Comparison of ENCODE assay signal across 8 cellular contexts in the genomic region with DNA sequence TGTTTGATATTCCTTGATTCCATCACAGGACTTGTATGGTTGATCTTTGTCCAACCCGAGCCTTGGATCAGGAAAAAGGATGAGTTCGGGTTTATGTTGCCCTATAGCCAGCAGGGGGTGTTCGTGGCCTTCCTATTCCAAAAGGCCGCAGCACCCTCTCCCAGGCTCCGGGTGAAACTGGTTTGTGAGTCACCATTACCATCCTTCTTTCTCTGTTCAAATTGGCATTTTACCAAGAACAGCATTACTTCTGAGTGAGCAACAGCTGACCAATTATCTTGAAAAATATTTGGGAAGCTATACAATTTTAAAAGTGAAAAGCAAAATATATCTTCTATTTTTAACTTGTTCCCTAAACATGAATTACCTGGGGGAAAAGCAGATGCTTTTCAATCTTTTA. TPM values are rescaled to one million over a fixed set of nuclear protein-coding genes. Genes with fewer than 3 reads are reported as not detected.
DNase-seq lines count a peak whose midpoint lies in the region; ATAC-seq and TF ChIP-seq lines count a peak whose summit lies in the region.

No MANE protein-coding gene starts in this region.

- peaks cover 34% of the 10 kb centered on the region for H3K4me1 Mint-ChIP-seq in chondrocyte (ENCODE audit: low read depth)

- H3K4me3 Mint-ChIP-seq in chondrocyte (ENCODE audit: unreplicated experiment) = no peak overlapping the region

- DNase-seq in H4 (ENCODE audit: low spot score) (peak; percentile 91), NCI-H345 treated with DMSO at 0.1 percent for 48 hours (lab: John Stamatoyannopoulos, UW; ENCODE audit: unreplicated experiment) (peak; percentile 77), chondrocyte (ENCODE audit: low spot score) (no peak), left colon (peak; percentile 56 to 78)
- DNase-seq in activated CD4-positive, alpha-beta T cell treated with anti-CD3 and anti-CD28 coated beads for 24 hours (ENCODE audit: low read depth in 2 of 2) = peak; percentile 41 to 50
- peak; percentile 55 for DNase-seq in stimulated activated CD4-positive, alpha-beta T cell treated with anti-CD3 and anti-CD28 coated beads, Interleukin-2, amount 100 ng/mL, for 4 hours (ENCODE audit: low read depth)

- H3K4me3 ChIP-seq in ACC112 (ENCODE audit: low read depth, low read length) = peak overlapping the region; percentile 45; the same call in 1 of the 2 replicates

- TF ChIP-seq CTCF in chondrocyte (IDR thresholded peaks at IDR 0.05) = peak; percentile 95

- intact Hi-C loops in left colon (cut with DNase I, micrococcal nuclease) = loop anchor here in 1 of 2 donors (5.0 to 10.0 kb wide), 3 partner anchors 418 to 755 kb away; no protein-coding TSS in a partner anchor

- H3K9me3 Mint-ChIP-seq in chondrocyte (ENCODE audit: low read depth) = no peaks in the 10 kb centered on the region

- H3K27ac ChIP-seq in ACC112 (ENCODE audit: low read depth, low read length) = peak overlapping the region; percentile 94

- H3K27me3 Mint-ChIP-seq in chondrocyte (ENCODE audit: low read depth) = no peaks in the 10 kb centered on the region

- H3K36me3 ChIP-seq in ACC112 (ENCODE audit: insufficient read depth, low read length) = no peaks in the 10 kb centered on the region

- no peaks in the 10 kb centered on the region for H3K27me3 ChIP-seq in ACC112 (ENCODE audit: insufficient read depth, low read length)

- no peaks in the 10 kb centered on the region for H3K36me3 Mint-ChIP-seq in chondrocyte (ENCODE audit: low read depth)

- no peak overlapping the region for H2AFZ ChIP-seq in ACC112 (ENCODE audit: low read length, unreplicated experiment)

- no peaks in the 10 kb centered on the region for H3K79me2 ChIP-seq in ACC112 (ENCODE audit: control insufficient read depth, insufficient read depth, low read length, unreplicated experiment)

- H3K4me1 ChIP-seq in ACC112 (ENCODE audit: control insufficient read depth, insufficient read depth, low read length, unreplicated experiment) = peaks cover 18% of the 10 kb centered on the region

- ATAC-seq in left colon (peak; percentile 78), HG03135 (IDR thresholded peaks at IDR 0.05; ENCODE audit: unreplicated experiment) (no peak)

- peak overlapping the region; percentile 82 for H3K27ac Mint-ChIP-seq in chondrocyte (ENCODE audit: unreplicated experiment)

RNA-seq across cellular contexts. Expression of a gene that starts 24.3 kb away (rescaled TPM):
- not detected in 2 replicates for total RNA-seq in H4 (2014; rRNA removed; shearing (Covaris generic))
- total RNA-seq in chondrocyte (not detected in 3 replicates), left colon (1,000 to 10,000 TPM; 1,413 to 1,967 TPM)

RNA-seq across cellular contexts. Expression of a gene that starts 28.1 kb away (rescaled TPM):
- not detected in 2 replicates for total RNA-seq in H4 (2014; rRNA removed; shearing (Covaris generic))
- total RNA-seq in chondrocyte (not detected in 3 replicates), left colon (under 1 TPM in 1 of 2 donors, not detected in 1; 0.28 TPM)

RNA-seq across cellular contexts. Expression of a gene that starts 42.3 kb away (rescaled TPM):
- total RNA-seq in H4 (2014; rRNA removed; shearing (Covaris generic)) = not detected in 2 replicates
- total RNA-seq in chondrocyte (not detected in 3 replicates), left colon (1 to 10 TPM; 1.2 to 3.9 TPM)

RNA-seq across cellular contexts. Expression of a gene that starts 57.4 kb away (rescaled TPM):
- 0.18 TPM in 1 of 2 replicates, not detected in the other for total RNA-seq in H4 (2014; rRNA removed; shearing (Covaris generic))
- not detected in 3 replicates for total RNA-seq in chondrocyte
- not detected for total RNA-seq in left colon

Comparison
In these comparisons a context has a peak if more than half of its experiments do, and no peak if none do; other contexts are left out.
1. RNA of a gene that starts 24.3 kb away (total RNA-seq): 1,413 to 1,967 TPM in left colon; not detected in H4 and not detected in chondrocyte; every median in the first group is over 1,000 times any median in the second.